In the genomic region with DNA sequence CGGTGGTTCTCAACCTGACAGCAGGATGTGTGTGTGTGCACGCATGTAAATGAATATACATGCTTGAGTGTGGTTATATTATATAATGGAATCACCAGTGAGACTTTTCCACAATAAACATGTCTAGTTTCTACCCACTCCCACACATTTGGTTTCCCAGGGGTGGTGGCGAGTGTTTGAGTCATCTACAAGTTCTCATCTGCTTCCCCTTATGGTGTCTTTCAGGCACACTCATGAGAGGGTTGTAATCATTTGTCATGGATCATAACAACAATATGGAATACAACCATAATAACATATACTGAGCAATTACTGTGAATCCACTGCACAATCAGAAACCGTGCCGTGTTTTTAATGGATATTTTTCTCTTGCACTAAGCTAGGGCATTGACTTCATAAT, we compare ENCODE assay signal across 11 cellular contexts.
"Had no signal": no experiment of that assay in that cellular context is flagged by ENCODE, and none has a peak within 500 bp of the region (broad histone marks: within the 10 kb centered on the region; RNA-seq: fewer than 3 reads in every experiment).

No MANE protein-coding gene starts in this region.

- H3K36me3 ChIP-seq: breast epithelium, sigmoid colon, thoracic aorta, upper lobe of right lung had no signal

- DNase-seq: activated CD4-positive, CD25-positive, alpha-beta regulatory T cell; activated CD8-positive, alpha-beta memory T cell treated with anti-CD3 and anti-CD28 coated beads, Interleukin-2, amount 50 U/mL, for 48 hours; aorta; effector memory CD4-positive, alpha-beta T cell; islet precursor cell; sigmoid colon; upper lobe of right lung had no signal

- ATAC-seq: upper lobe of right lung had no signal

- H3K27me3 ChIP-seq: breast epithelium, sigmoid colon, upper lobe of right lung had no signal

- H3K9me3 ChIP-seq: breast epithelium, sigmoid colon, thoracic aorta, upper lobe of right lung had no signal

- H3K4me1 ChIP-seq: breast epithelium had no signal

- H3K4me3 ChIP-seq: breast epithelium, lung, sigmoid colon, thoracic aorta, upper lobe of right lung had no signal

- H3K27ac ChIP-seq: breast epithelium, epithelial cell of prostate, sigmoid colon, thoracic aorta, upper lobe of right lung had no signal
